In genomic region chr12:39592295-39592694, GRCh38 we compare ENCODE assay signal across 13 cellular contexts. TPM values are rescaled to one million over a fixed set of nuclear protein-coding genes. Genes with fewer than 3 reads are reported as not detected.
"Had no signal": no experiment of that assay in that cellular context is flagged by ENCODE, and none has a peak within 500 bp of the region (broad histone marks: within the 10 kb centered on the region; RNA-seq: fewer than 3 reads in every experiment).

No MANE protein-coding gene starts in this region.

- DNase-seq: activated CD4-positive, alpha-beta T cell treated with anti-CD3 and anti-CD28 coated beads, Interleukin-2, amount 50 U/mL, for 48 hours; activated CD4-positive, CD25-positive, alpha-beta regulatory T cell treated with anti-CD3 and anti-CD28 coated beads, Interleukin-2, amount 50 U/mL, for 72 hours; activated naive CD4-positive, alpha-beta T cell treated with anti-CD3 and anti-CD28 coated beads, Interleukin-2, amount 50 U/mL, for 16 hours; left lung; mesenchymal stem cell; nephron progenitor cell; occipital lobe; right cardiac atrium; spleen; T-helper 1 cell had no signal

- H3K4me3 ChIP-seq: gastroesophageal sphincter, left lung, spleen had no signal

- H3K36me3 ChIP-seq: gastroesophageal sphincter, left lung, spleen had no signal

- H3K27me3 ChIP-seq: gastroesophageal sphincter, left lung, spleen had no signal

- H3K9me3 ChIP-seq: gastroesophageal sphincter, left lung, spleen had no signal

- H3K27me3 Mint-ChIP-seq: progenitor cell of endocrine pancreas had no signal

- H3K27ac ChIP-seq: gastroesophageal sphincter, left lung, spleen had no signal

- H3K4me3 Mint-ChIP-seq: nephron progenitor cell had no signal

- H3K9me3 Mint-ChIP-seq: activated T-helper 2 cell treated with anti-CD3 and anti-CD28 coated beads, Interferon-gamma antibody, Interleukin-2, Interleukin-4, amounts not matched to agents 10 μg/mL and 5 μg/mL and 100 μg/mL, durations not matched to agents 14 hours and 24 hours and 36 hours; nephron progenitor cell had no signal

- ATAC-seq: gastroesophageal sphincter, left lung, right cardiac atrium had no signal

- H3K27ac Mint-ChIP-seq: activated T-helper 2 cell treated with anti-CD3 and anti-CD28 coated beads, Interferon-gamma antibody, Interleukin-2, Interleukin-4, amounts not matched to agents 10 μg/mL and 5 μg/mL and 100 μg/mL, durations not matched to agents 14 hours and 24 hours and 36 hours; nephron progenitor cell; progenitor cell of endocrine pancreas had no signal

- H3K4me1 ChIP-seq: gastroesophageal sphincter, left lung had no signal

RNA-seq across cellular contexts. Expression of gene ABCD2, which starts 27.3 kb away (rescaled TPM):
- total RNA-seq: progenitor cell of endocrine pancreas had no signal
